8 cellular contexts compared by ENCODE assay signal in the genomic region with DNA sequence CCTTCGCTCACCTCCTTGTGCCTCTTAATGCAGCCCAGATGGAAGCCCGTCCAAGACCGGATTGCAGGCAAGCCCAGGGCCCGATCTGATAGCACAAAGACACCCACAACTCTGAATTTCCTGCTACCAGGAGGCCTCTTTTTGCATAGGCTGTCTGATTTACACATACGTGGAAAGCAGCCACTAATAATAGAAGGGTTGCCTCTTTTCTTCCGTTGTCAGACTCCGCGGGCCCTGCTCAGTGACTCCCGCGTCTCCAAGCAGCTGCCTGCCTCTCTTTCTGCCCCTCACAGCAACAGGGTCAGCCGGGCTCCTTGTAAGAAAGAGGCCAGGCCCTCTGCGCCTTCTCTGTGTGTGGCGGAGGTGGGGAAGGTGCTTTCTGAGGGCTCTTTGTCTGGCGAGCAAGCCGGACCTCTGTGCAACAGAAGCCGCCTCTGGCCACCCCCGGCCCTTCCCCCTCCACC. TPM values are rescaled to one million over a fixed set of nuclear protein-coding genes. Genes with fewer than 3 reads are reported as not detected.
DNase-seq lines count a peak whose midpoint lies in the region; ATAC-seq and TF ChIP-seq lines count a peak whose summit lies in the region.

No MANE protein-coding gene starts in this region.

- intact Hi-C loops in left lung (cut with DNase I), result no loop called here
- intact Hi-C loops in uterus (cut with DNase I; ENCODE audit: low total_unique reads), result no loop called here

- no peaks in the 10 kb centered on the region for H3K9me3 ChIP-seq in left lung
- H3K9me3 ChIP-seq in uterus, result no peaks in the 10 kb centered on the region

- ATAC-seq in HG03175 (IDR thresholded peaks at IDR 0.05; ENCODE audit: unreplicated experiment), result peak; percentile 55
- no peak for ATAC-seq in left lung
- ATAC-seq in omental fat pad (ENCODE audit: low FRiP score), result no peak

- no peaks in the 10 kb centered on the region for H3K36me3 ChIP-seq in left lung
- H3K36me3 ChIP-seq in uterus, result no peaks in the 10 kb centered on the region

- H3K4me3 ChIP-seq in left lung, result no peak overlapping the region
- H3K4me3 ChIP-seq in uterus, result no peak overlapping the region

- H3K27me3 ChIP-seq in left lung (no peaks in the 10 kb centered on the region), uterus (no peaks in the 10 kb centered on the region)

- H3K4me1 ChIP-seq in left lung (peaks cover 35 to 99% of the 10 kb centered on the region in 2 donors), uterus (no peaks in the 10 kb centered on the region)

- peak; percentile 43 for DNase-seq in stimulated activated CD4-positive, alpha-beta T cell treated with anti-CD3 and anti-CD28 coated beads, Interleukin-12 subunit alpha, Interleukin-12 subunit beta, amount 100 ng/mL, for 4 hours
- DNase-seq in stimulated activated CD4-positive, alpha-beta T cell treated with anti-CD3 and anti-CD28 coated beads, Interleukin-2, amount 100 ng/mL, for 48 hours, result no peak
- peak; percentile 55 to 59 for DNase-seq in activated CD4-positive, alpha-beta T cell treated with anti-CD3 and anti-CD28 coated beads, Interleukin-2, amount 50 U/mL, for 48 hours
- DNase-seq in left lung, result no peak
- DNase-seq in uterus, result no peak
- DNase-seq in omental fat pad (ENCODE audit: low spot score), result no peak
- no peak for DNase-seq in dedifferentiated amniotic fluid mesenchymal stem cell (ENCODE audit: extremely low spot score)

- TF ChIP-seq POLR2A in uterus (IDR thresholded peaks at IDR 0.05), result no peak

- no peak for TF ChIP-seq CTCF in left lung (IDR thresholded peaks at IDR 0.05)
- no peak for TF ChIP-seq CTCF in uterus (IDR thresholded peaks at IDR 0.05)
- TF ChIP-seq CTCF in omental fat pad (IDR thresholded peaks at IDR 0.05), result no peak

- H3K27ac ChIP-seq in left lung, result peak overlapping the region; percentile 17 to 94
- peak overlapping the region; percentile 36 to 76 for H3K27ac ChIP-seq in uterus

RNA-seq across cellular contexts. Expression of gene FLI1, which starts 26.7 kb away (rescaled TPM):
- total RNA-seq in left lung (10 to 100 TPM; 27.4 to 53.8 TPM), uterus (10 to 100 TPM; 12.4 to 56.0 (median 22.5) TPM), omental fat pad (100 to 1,000 TPM in 1 of 4 donors, 10 to 100 TPM in 3; 12.9 to 118 (median 50.4) TPM)

Comparison
In these comparisons a context has a peak if more than half of its experiments do, and no peak if none do; other contexts are left out.
1. DNase-seq: peak in stimulated activated CD4-positive, alpha-beta T cell treated with anti-CD3 and anti-CD28 coated beads, Interleukin-12 subunit alpha, Interleukin-12 subunit beta, amount 100 ng/mL, for 4 hours (single experiment) and activated CD4-positive, alpha-beta T cell treated with anti-CD3 and anti-CD28 coated beads, Interleukin-2, amount 50 U/mL, for 48 hours (2 of 2); none in stimulated activated CD4-positive, alpha-beta T cell treated with anti-CD3 and anti-CD28 coated beads, Interleukin-2, amount 100 ng/mL, for 48 hours (0 of 2), left lung (0 of 2), uterus (0 of 2), omental fat pad (single experiment) and dedifferentiated amniotic fluid mesenchymal stem cell (single experiment).